In genomic region chr18:75221902-75222301, GRCh38 we compare ENCODE assay signal across 20 cellular contexts. TPM values are rescaled to one million over a fixed set of nuclear protein-coding genes. Genes with fewer than 3 reads are reported as not detected.
DNase-seq lines count a peak whose midpoint lies in the region; ATAC-seq and TF ChIP-seq lines count a peak whose summit lies in the region.
"Had no signal": no experiment of that assay in that cellular context is flagged by ENCODE, and none has a peak within 500 bp of the region (broad histone marks: within the 10 kb centered on the region; RNA-seq: fewer than 3 reads in every experiment).

No MANE protein-coding gene starts in this region.

- H3K27me3 Mint-ChIP-seq in brain (peaks cover 3% of the 10 kb centered on the region), nephron (ENCODE audit: low read depth) (no peaks in the 10 kb centered on the region)
- H3K27me3 Mint-ChIP-seq: stimulated activated naive B cell treated with anti-CD40 and anti-IgM and Interleukin-4, amounts not matched to agents 10 μg/mL and 1 μg/mL and 100 μg/mL, for 72 hours had no signal

- in situ Hi-C loops in GM13977 (cut with MboI; ENCODE audit: low pct_unique_long_range_greater_than_20kb, low sequenced_read_pairs, unreplicated experiment): no loop called here

- H3K9me3 Mint-ChIP-seq in brain (no peaks in the 10 kb centered on the region), nephron (no peaks in the 10 kb centered on the region)
- H3K9me3 Mint-ChIP-seq: stimulated activated naive B cell treated with anti-CD40 and anti-IgM and Interleukin-4, amounts not matched to agents 10 μg/mL and 1 μg/mL and 100 μg/mL, for 72 hours had no signal

- H3K4me1 Mint-ChIP-seq in brain (peaks cover 99% of the 10 kb centered on the region), nephron (peaks cover 97% of the 10 kb centered on the region)

- peak; percentile 10 to 52 for DNase-seq in NCI-H2081 (lab: John Stamatoyannopoulos, UW)
- no peak for DNase-seq in NCI-H2081 treated with DMSO at 0.1 percent for 48 hours (lab: John Stamatoyannopoulos, UW)
- peak; percentile 49 for DNase-seq in EH (ENCODE audit: low read depth)
- no peak for DNase-seq in foreskin melanocyte
- no peak for DNase-seq in GM13977 (ENCODE audit: low spot score)
- DNase-seq: 8988T; activated CD4-positive, alpha-beta T cell treated with anti-CD3 and anti-CD28 coated beads, Interleukin-2, amount 50 U/mL, for 1 hour; amniotic stem cell; BE2C; DMS 273 treated with DMSO at 0.1 percent for 48 hours; head of caudate nucleus; OCI-M1; pancreas; right lobe of liver; SHP77 treated with DMSO at 0.1 percent for 48 hours; stimulated activated naive B cell treated with anti-CD40 and anti-IgM and Interleukin-4, amounts not matched to agents 10 μg/mL and 1 μg/mL and 100 μg/mL, for 72 hours; upper lobe of left lung had no signal

- H3K27ac Mint-ChIP-seq in brain (peak overlapping the region in 3 of 5 experiments; percentile 79 to 96 (median 86)), nephron (peak overlapping the region; percentile 93 to 99 (median 96))
- H3K27ac Mint-ChIP-seq: stimulated activated naive B cell treated with anti-CD40 and anti-IgM and Interleukin-4, amounts not matched to agents 10 μg/mL and 1 μg/mL and 100 μg/mL, for 72 hours had no signal

- H3K4me3 Mint-ChIP-seq in brain: peak overlapping the region in 4 of 5 experiments; percentile 9 to 52 (median 22)
- H3K4me3 Mint-ChIP-seq in nephron: peak overlapping the region; percentile 28 to 51 (median 48)
- H3K4me3 Mint-ChIP-seq: stimulated activated naive B cell treated with anti-CD40 and anti-IgM and Interleukin-4, amounts not matched to agents 10 μg/mL and 1 μg/mL and 100 μg/mL, for 72 hours had no signal

- ATAC-seq in HG02981 (IDR thresholded peaks at IDR 0.05; ENCODE audit: unreplicated experiment): no peak
- ATAC-seq: pancreas; right lobe of liver; stimulated activated naive B cell treated with anti-CD40 and anti-IgM and Interleukin-4, amounts not matched to agents 10 μg/mL and 1 μg/mL and 100 μg/mL, for 72 hours had no signal

- H3K36me3 Mint-ChIP-seq in brain (no peaks in the 10 kb centered on the region), nephron (ENCODE audit: low read depth) (no peaks in the 10 kb centered on the region)
- H3K36me3 Mint-ChIP-seq: stimulated activated naive B cell treated with anti-CD40 and anti-IgM and Interleukin-4, amounts not matched to agents 10 μg/mL and 1 μg/mL and 100 μg/mL, for 72 hours had no signal

- TF ChIP-seq CTCF in brain (conservative IDR thresholded peaks at IDR 0.05) (no peak), nephron (IDR thresholded peaks at IDR 0.05; ENCODE audit: unreplicated experiment in 3 of 3) (no peak), GM13977 (IDR thresholded peaks at IDR 0.05; ENCODE audit: extremely low read depth, insufficient read depth, missing control alignments) (no peak)

RNA-seq across cellular contexts. Expression of gene TSHZ1, which starts 11.3 kb away (rescaled TPM):
- polyA plus RNA-seq in brain (ENCODE audit: insufficient read depth, low read depth, low replicate concordance): 35.6 TPM

RNA-seq across cellular contexts. Expression of gene PTGR3, which starts 13.0 kb away (rescaled TPM):
- 30.8 TPM for polyA plus RNA-seq in brain (ENCODE audit: insufficient read depth, low read depth, low replicate concordance)

Comparison
In these comparisons a context has a peak if more than half of its experiments do, and no peak if none do; other contexts are left out.
1. DNase-seq: peak in NCI-H2081 (2 of 2) and EH (single experiment); none in NCI-H2081 treated with DMSO at 0.1 percent for 48 hours (single experiment), foreskin melanocyte (single experiment) and GM13977 (single experiment).